In genomic region chr12:120406553-120406952, GRCh38 we compare ENCODE assay signal across 19 cellular contexts. TPM values are rescaled to one million over a fixed set of nuclear protein-coding genes. Genes with fewer than 3 reads are reported as not detected.
DNase-seq lines count a peak whose midpoint lies in the region; ATAC-seq, FAIRE-seq and TF ChIP-seq lines count a peak whose summit lies in the region.
"Had no signal": no experiment of that assay in that cellular context is flagged by ENCODE, and none has a peak within 500 bp of the region (broad histone marks: within the 10 kb centered on the region; RNA-seq: fewer than 3 reads in every experiment).

No MANE protein-coding gene starts in this region.

- H3K27me3 Mint-ChIP-seq in neural progenitor cell (ENCODE audit: insufficient read depth, low read depth) = peaks cover 11% of the 10 kb centered on the region

- no peaks in the 10 kb centered on the region for H3K36me3 Mint-ChIP-seq in neural progenitor cell
- H3K36me3 Mint-ChIP-seq: CD14-positive monocyte; CD8-positive, alpha-beta T cell had no signal

- DNase-seq in A549 (ENCODE audit: low read depth in 1 of 2, low spot score in 1 of 2) (no peak), left colon (no peak), neural progenitor cell (ENCODE audit: low spot score) (no peak), NCI-H2029 treated with DMSO at 0.1 percent for 48 hours (lab: John Stamatoyannopoulos, UW) (no peak), foreskin fibroblast (no peak), posterior vena cava (ENCODE audit: low spot score) (no peak)
- DNase-seq in stimulated activated CD4-positive, alpha-beta T cell treated with anti-CD3 and anti-CD28 coated beads, Interleukin-12 subunit alpha, Interleukin-12 subunit beta, amount 100 ng/mL, for 4 hours = no peak
- DNase-seq: CD8-positive, alpha-beta T cell; COR-L47; DND-41; GDM1; GOT3; HFFc6 had no signal

- ATAC-seq in A549 (no peak), left colon (peak; percentile 12)
- ATAC-seq: CD8-positive, alpha-beta T cell had no signal

- H3K4me3 Mint-ChIP-seq in neural progenitor cell = no peak overlapping the region
- H3K4me3 Mint-ChIP-seq: CD14-positive monocyte; CD8-positive, alpha-beta T cell; HFFc6 had no signal

- POLR2A ChIA-PET in A549 (lab: Yijun Ruan, JAX) = no interaction called here
- POLR2A ChIA-PET in HEK293 (lab: Yijun Ruan, JAX) = no interaction called here

- H3K27me3 ChIP-seq in neural progenitor cell = no peaks in the 10 kb centered on the region

- no peaks in the 10 kb centered on the region for H3K9me3 Mint-ChIP-seq in neural progenitor cell
- H3K9me3 Mint-ChIP-seq: CD8-positive, alpha-beta T cell; HFFc6 had no signal

- H3K4me2 ChIP-seq in A549 (no peak overlapping the region), neural progenitor cell (no peak overlapping the region)

- CTCF ChIA-PET in A549 (lab: Yijun Ruan, JAX) (interaction anchor here (0.9 to 1.9 kb wide), 3 partner anchors 24 to 82 kb away, joined by 3 to 9 read pairs (median 5); partner anchors contain the start of gene COX6A1), HEK293 (lab: Yijun Ruan, JAX) (interaction anchor here (0.6 to 2.8 kb wide), 4 partner anchors 21 to 177 kb away, joined by 3 to 11 read pairs (median 6); no protein-coding TSS in a partner anchor)

- no peak for TF ChIP-seq RAD21 in A549 (conservative IDR thresholded peaks at IDR 0.05 in 1 of 2, IDR thresholded peaks at IDR 0.05 in 1 of 2)

- no peak overlapping the region for H3K27ac ChIP-seq in A549
- H3K27ac ChIP-seq in HEK293 (ENCODE audit: extremely low read depth, low read depth, low read length) = no peak overlapping the region
- H3K27ac ChIP-seq in neural progenitor cell = peak overlapping the region; percentile 18

- peaks cover 31% of the 10 kb centered on the region for H3F3A ChIP-seq in neural progenitor cell (ENCODE audit: low read depth)

- no peak overlapping the region for H3K9ac ChIP-seq in neural progenitor cell

- TF ChIP-seq CTCF in A549 (IDR thresholded peaks at IDR 0.05) (no peak), HEK293 (tag by site-specific recombination; IDR thresholded peaks at IDR 0.05) (no peak), neural progenitor cell (IDR thresholded peaks at IDR 0.05) (no peak), foreskin fibroblast (IDR thresholded peaks at IDR 0.05; ENCODE audit: low read depth, low read length) (no peak)

- peaks cover 37% of the 10 kb centered on the region for H3K4me1 Mint-ChIP-seq in neural progenitor cell
- H3K4me1 Mint-ChIP-seq: CD14-positive monocyte had no signal

- H2AFZ ChIP-seq in neural progenitor cell (replicated peaks) = no peak overlapping the region

- no peak for FAIRE-seq in A549 (lab: Jason Lieb, UNC)
- FAIRE-seq: D721Med, GM12892 had no signal

- no peak for TF ChIP-seq EP300 in A549 (IDR thresholded peaks at IDR 0.05)

- no peaks in the 10 kb centered on the region for H4K20me1 ChIP-seq in neural progenitor cell (ENCODE audit: low read depth)

- H3K9me3 ChIP-seq in A549 (no peaks in the 10 kb centered on the region), HEK293 (ENCODE audit: control insufficient read depth, insufficient read depth, low read depth, low read length) (no peaks in the 10 kb centered on the region), neural progenitor cell (ENCODE audit: low read depth) (no peaks in the 10 kb centered on the region)
- H3K9me3 ChIP-seq: HAP-1 had no signal

- H3K27ac Mint-ChIP-seq in neural progenitor cell = peak overlapping the region; percentile 81
- H3K27ac Mint-ChIP-seq: CD14-positive monocyte; CD8-positive, alpha-beta T cell; HFFc6 had no signal

- no peaks in the 10 kb centered on the region for H3K79me2 ChIP-seq in neural progenitor cell (ENCODE audit: low read depth)

- no peaks in the 10 kb centered on the region for H3K4me1 ChIP-seq in A549
- peaks cover 3% of the 10 kb centered on the region; the same call in 1 of the 2 replicates for H3K4me1 ChIP-seq in HEK293 (ENCODE audit: control insufficient read depth, insufficient read depth, low read length)
- H3K4me1 ChIP-seq in neural progenitor cell = peaks cover 16% of the 10 kb centered on the region

- intact Hi-C loops in left colon (cut with DNase I, micrococcal nuclease) (no loop called here), posterior vena cava (cut with DNase I) (no loop called here)

- WGBS in A549 (ENCODE audit: missing lambda C conversion rate) = 72% methylated on average over 3 of the region's 3 CpGs

- no peak for TF ChIP-seq POLR2A in A549 (IDR thresholded peaks at IDR 0.05; ENCODE audit: low read length)

- H3K4me3 ChIP-seq in A549 (no peak overlapping the region), HEK293 (ENCODE audit: low read depth, low read length) (no peak overlapping the region), neural progenitor cell (no peak overlapping the region), foreskin fibroblast (ENCODE audit: low read depth in 1 of 2, low read length in 2 of 2) (no peak overlapping the region)
- H3K4me3 ChIP-seq: HAP-1 had no signal

- no peaks in the 10 kb centered on the region for H3K36me3 ChIP-seq in HEK293 (ENCODE audit: control insufficient read depth in 2 of 2, insufficient read depth in 1 of 2, low read length in 2 of 2)
- no peaks in the 10 kb centered on the region for H3K36me3 ChIP-seq in neural progenitor cell
- H3K36me3 ChIP-seq: HAP-1 had no signal

TF ChIP-seq in A549, 52 proteins besides CTCF, POLR2A, EP300 and RAD21:
- TF ChIP-seq HDAC2 (IDR thresholded peaks at IDR 0.05) (0 out of 2 replicates have a peak, but pooled peaks have one; percentile 22), KDM1A (IDR thresholded peaks at IDR 0.05; ENCODE audit: low read depth) (peak; percentile 51; the same call in 1 of the 2 replicates), ZSCAN20 (CRISPR knock-in tag; IDR thresholded peaks at IDR 0.05) (no peak)

TF ChIP-seq in HEK293, 187 proteins besides CTCF, POLR2A, EP300 and RAD21:
- TF ChIP-seq ZNF121 (tag by site-specific recombination; IDR thresholded peaks at IDR 0.05) (0 out of 2 replicates have a peak, but pooled peaks have one; percentile 49), PBX3 (CRISPR knock-in tag; IDR thresholded peaks at IDR 0.05) (no peak)

RNA-seq across cellular contexts. Expression of gene COX6A1, which starts 31.4 kb away (rescaled TPM):
- polyA plus RNA-seq in A549 (2011; rRNA removed) = 948 and 1,287 TPM in 2 replicates
- 2,005 and 2,029 TPM in 2 replicates for polyA plus RNA-seq in A549 (2012; cell fraction: cytosol; rRNA removed)
- 3,876 and 3,914 TPM in 2 replicates for polyA plus RNA-seq in A549 (2012; cell fraction: nucleus; rRNA removed)
- polyA plus RNA-seq in A549 (2017; fragmentation: RNase III; extraction: RNeasy Plus Mini Kit Qiagen cat#74134 plus additional on column Dnase treatment) = 709 to 768 TPM (median 759 TPM) in 3 replicates
- 209 and 257 TPM in 2 replicates for polyA minus RNA-seq in A549 (2011; rRNA and poly(A)+ RNA removed)
- total RNA-seq in left colon = 1,000 to 10,000 TPM in 1 of 2 donors, 100 to 1,000 TPM in 1; 936 to 1,140 TPM
- total RNA-seq in neural progenitor cell (ENCODE audit: low replicate concordance) = 296 and 432 TPM in 2 replicates
- 100 to 1,000 TPM; 244 to 261 TPM for total RNA-seq in posterior vena cava

RNA-seq across cellular contexts. Expression of gene MSI1, which starts 37.6 kb away (rescaled TPM):
- polyA plus RNA-seq in A549 (2011; rRNA removed) = 0.44 and 0.72 TPM in 2 replicates
- polyA plus RNA-seq in A549 (2012; cell fraction: cytosol; rRNA removed) = 1.0 TPM in 2 replicates
- 1.4 and 2.4 TPM in 2 replicates for polyA plus RNA-seq in A549 (2012; cell fraction: nucleus; rRNA removed)
- 1.0 to 1.9 TPM (median 1.4 TPM) in 3 replicates for polyA plus RNA-seq in A549 (2017; fragmentation: RNase III; extraction: RNeasy Plus Mini Kit Qiagen cat#74134 plus additional on column Dnase treatment)
- 0.91 and 1.8 TPM in 2 replicates for polyA minus RNA-seq in A549 (2011; rRNA and poly(A)+ RNA removed)
- 1 to 10 TPM; 3.4 to 7.4 TPM for total RNA-seq in left colon
- 40.2 and 48.6 TPM in 2 replicates for total RNA-seq in neural progenitor cell (ENCODE audit: low replicate concordance)
- total RNA-seq in posterior vena cava = 1 to 10 TPM in 1 of 2 donors, under 1 TPM in 1; 0.28 to 1.0 TPM
- total RNA-seq: CD8-positive, alpha-beta T cell; HFFc6 had no signal
- polyA plus RNA-seq: BJ, CD14-positive monocyte had no signal

RNA-seq across cellular contexts. Expression of gene TRIAP1, which starts 39.6 kb away (rescaled TPM):
- polyA plus RNA-seq in A549 (2011; rRNA removed) (97.9 and 114 TPM in 2 replicates), A549 (2017; fragmentation: RNase III; extraction: RNeasy Plus Mini Kit Qiagen cat#74134 plus additional on column Dnase treatment) (70.9 to 81.9 TPM (median 72.3 TPM) in 3 replicates)
- polyA plus RNA-seq in A549 (2012; cell fraction: cytosol; rRNA removed) = 24.2 and 27.2 TPM in 2 replicates
- polyA plus RNA-seq in A549 (2012; cell fraction: nucleus; rRNA removed) = 6.6 and 9.9 TPM in 2 replicates
- 11.1 and 12.6 TPM in 2 replicates for polyA minus RNA-seq in A549 (2011; rRNA and poly(A)+ RNA removed)
- total RNA-seq in left colon (10 to 100 TPM; 14.1 to 20.1 TPM), neural progenitor cell (ENCODE audit: low replicate concordance) (47.2 and 72.1 TPM in 2 replicates), posterior vena cava (10 to 100 TPM; 13.9 to 15.7 TPM)

RNA-seq across cellular contexts. Expression of gene GATC, which starts 39.7 kb away (rescaled TPM):
- 39.9 and 40.6 TPM in 2 replicates for polyA plus RNA-seq in A549 (2011; rRNA removed)
- 12.8 and 14.0 TPM in 2 replicates for polyA plus RNA-seq in A549 (2012; cell fraction: cytosol; rRNA removed)
- 8.3 and 10.1 TPM in 2 replicates for polyA plus RNA-seq in A549 (2012; cell fraction: nucleus; rRNA removed)
- polyA plus RNA-seq in A549 (2017; fragmentation: RNase III; extraction: RNeasy Plus Mini Kit Qiagen cat#74134 plus additional on column Dnase treatment) = 19.7 to 22.5 TPM (median 20.6 TPM) in 3 replicates
- 12.8 and 15.3 TPM in 2 replicates for polyA minus RNA-seq in A549 (2011; rRNA and poly(A)+ RNA removed)
- 10 to 100 TPM; 18.9 to 32.7 TPM for total RNA-seq in left colon
- 21.9 and 29.1 TPM in 2 replicates for total RNA-seq in neural progenitor cell (ENCODE audit: low replicate concordance)
- total RNA-seq in posterior vena cava = 10 to 100 TPM; 11.7 to 16.2 TPM
